In the genomic region with DNA sequence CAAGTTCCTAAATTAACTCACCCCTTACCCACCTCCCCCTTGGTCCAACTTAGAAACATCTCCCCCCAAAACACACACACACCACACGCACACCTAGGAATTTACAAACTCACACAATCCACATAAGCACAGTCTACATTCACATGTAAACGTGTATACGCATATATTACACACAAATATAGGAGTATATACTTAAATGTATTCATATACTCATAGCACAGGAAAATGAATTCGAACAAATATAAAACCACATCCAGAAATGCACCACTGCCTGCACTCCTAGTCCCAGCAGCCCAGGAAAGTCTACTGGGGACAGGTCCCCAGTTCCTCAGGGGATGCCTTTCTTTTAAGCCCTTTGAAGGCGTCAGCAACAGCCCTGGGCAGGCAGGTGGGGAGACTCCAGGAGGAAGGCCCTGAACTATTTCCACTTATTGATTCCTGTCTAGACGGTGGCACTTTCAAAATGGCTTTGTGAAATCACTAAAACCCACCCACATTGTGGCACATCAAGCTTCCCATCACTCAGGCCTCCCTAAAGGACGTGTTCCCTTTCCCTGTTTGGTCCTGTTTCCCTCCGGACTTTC, we compare ENCODE assay signal across 15 cellular contexts. TPM values are rescaled to one million over a fixed set of nuclear protein-coding genes. Genes with fewer than 3 reads are reported as not detected.
A peak's percentile ranks its signal among the peaks of the same experiment; 100 is the strongest.
DNase-seq lines count a peak whose midpoint lies in the region; ATAC-seq and TF ChIP-seq lines count a peak whose summit lies in the region.
"Had no signal": no experiment of that assay in that cellular context is flagged by ENCODE, and none has a peak within 500 bp of the region (broad histone marks: within the 10 kb centered on the region; RNA-seq: fewer than 3 reads in every experiment).

No MANE protein-coding gene starts in this region.

- DNase-seq in Right ventricle myocardium inferior (ENCODE audit: missing footprints): peak; percentile 11
- DNase-seq in left ventricle myocardium inferior: no peak
- no peak for DNase-seq in nephron progenitor cell
- peak; percentile 16 for DNase-seq in spleen
- no peak for DNase-seq in activated T-cell treated with anti-CD3 and anti-CD28 coated beads, Interleukin-2, amount 50 U/mL, for 72 hours
- DNase-seq in lower leg skin (ENCODE audit: low spot score in 2 of 2): no peak
- DNase-seq: Caco-2; CD8-positive, alpha-beta T cell; DND-41; GDM1 had no signal

- H3K27ac Mint-ChIP-seq in nephron progenitor cell: no peak overlapping the region
- H3K27ac Mint-ChIP-seq in activated T-cell treated with anti-CD3 and anti-CD28 coated beads, Interleukin-2, amount 50 U/mL, for 72 hours: no peak overlapping the region
- H3K27ac Mint-ChIP-seq: CD14-positive monocyte; CD8-positive, alpha-beta T cell; H9 had no signal

- peaks cover 23% of the 10 kb centered on the region for H3K4me1 ChIP-seq in left ventricle myocardium inferior
- peaks cover 8 to 37% (median 26%) of the 10 kb centered on the region in 6 donors for H3K4me1 ChIP-seq in spleen

- intact Hi-C loops in Right ventricle myocardium inferior (cut with DNase I): no loop called here
- intact Hi-C loops in left ventricle myocardium inferior (cut with micrococcal nuclease): no loop called here
- intact Hi-C loops in spleen (cut with DNase I; ENCODE audit: low total_unique reads): no loop called here
- intact Hi-C loops in lower leg skin (cut with DNase I; ENCODE audit: low total_unique reads): no loop called here

- no peak for ATAC-seq in Right ventricle myocardium inferior
- ATAC-seq in GM18517 (IDR thresholded peaks at IDR 0.05; ENCODE audit: unreplicated experiment): no peak
- ATAC-seq in activated T-cell treated with anti-CD3 and anti-CD28 coated beads, Interleukin-2, amount 50 U/mL, for 72 hours (replicated peaks in 1 of 2): no peak
- ATAC-seq: CD8-positive, alpha-beta T cell had no signal

- 62 to 71% (median 68%) methylated on average over 8 of the region's 8 CpGs for WGBS in spleen, 5 donors
- WGBS in lower leg skin, 2 donors: 78 to 87% methylated on average over 8 of the region's 8 CpGs

- no peak for TF ChIP-seq CTCF in left ventricle myocardium inferior (IDR thresholded peaks at IDR 0.05; ENCODE audit: borderline replicate concordance)
- TF ChIP-seq CTCF in nephron progenitor cell (IDR thresholded peaks at IDR 0.05): no peak
- no peak for TF ChIP-seq CTCF in spleen (IDR thresholded peaks at IDR 0.05 in 8 of 11, conservative IDR thresholded peaks at IDR 0.05 in 3 of 11)
- no peak for TF ChIP-seq CTCF in lower leg skin (IDR thresholded peaks at IDR 0.05)

- no peaks in the 10 kb centered on the region for H3K36me3 Mint-ChIP-seq in nephron progenitor cell (ENCODE audit: low read depth)
- H3K36me3 Mint-ChIP-seq in activated T-cell treated with anti-CD3 and anti-CD28 coated beads, Interleukin-2, amount 50 U/mL, for 72 hours (ENCODE audit: insufficient read depth in 2 of 2): peaks cover 2 to 5% of the 10 kb centered on the region in 2 donors
- H3K36me3 Mint-ChIP-seq: CD8-positive, alpha-beta T cell had no signal

- H3K9me3 ChIP-seq in left ventricle myocardium inferior (replicated peaks) (no peaks in the 10 kb centered on the region), spleen (no peaks in the 10 kb centered on the region)
- H3K9me3 ChIP-seq: Caco-2 had no signal

- no peaks in the 10 kb centered on the region for H3K36me3 ChIP-seq in left ventricle myocardium inferior
- no peaks in the 10 kb centered on the region for H3K36me3 ChIP-seq in spleen

- H3K9me3 Mint-ChIP-seq in nephron progenitor cell: peaks cover 4% of the 10 kb centered on the region
- H3K9me3 Mint-ChIP-seq in activated T-cell treated with anti-CD3 and anti-CD28 coated beads, Interleukin-2, amount 50 U/mL, for 72 hours: no peaks in the 10 kb centered on the region
- H3K9me3 Mint-ChIP-seq: CD8-positive, alpha-beta T cell; H9 had no signal

- H3K27me3 Mint-ChIP-seq in nephron progenitor cell (ENCODE audit: low read depth, poor library complexity): peaks cover 100% of the 10 kb centered on the region
- H3K27me3 Mint-ChIP-seq in activated T-cell treated with anti-CD3 and anti-CD28 coated beads, Interleukin-2, amount 50 U/mL, for 72 hours (ENCODE audit: low read depth): peaks cover 85% of the 10 kb centered on the region

- H3K4me3 Mint-ChIP-seq in nephron progenitor cell: peak overlapping the region; percentile 59
- no peak overlapping the region for H3K4me3 Mint-ChIP-seq in activated T-cell treated with anti-CD3 and anti-CD28 coated beads, Interleukin-2, amount 50 U/mL, for 72 hours
- H3K4me3 Mint-ChIP-seq: CD8-positive, alpha-beta T cell had no signal

- H3K27me3 ChIP-seq in left ventricle myocardium inferior (ENCODE audit: low read depth) (peaks cover 99% of the 10 kb centered on the region), spleen (replicated peaks in 1 of 7) (peaks cover 8 to 100% (median 63%) of the 10 kb centered on the region in 7 donors)

- no peak overlapping the region for H3K27ac ChIP-seq in left ventricle myocardium inferior (replicated peaks)
- no peak overlapping the region for H3K27ac ChIP-seq in spleen
- H3K27ac ChIP-seq: 22Rv1 had no signal

- no peak overlapping the region for H3K4me3 ChIP-seq in left ventricle myocardium inferior
- no peak overlapping the region for H3K4me3 ChIP-seq in spleen
- no peak overlapping the region for H3K4me3 ChIP-seq in lower leg skin (ENCODE audit: low read depth, poor library complexity, severe bottlenecking)

- no peak for TF ChIP-seq POLR2A in spleen (IDR thresholded peaks at IDR 0.05)
- no peak for TF ChIP-seq POLR2A in lower leg skin (IDR thresholded peaks at IDR 0.05)

- peaks cover 31% of the 10 kb centered on the region for H3K4me1 Mint-ChIP-seq in nephron progenitor cell
- H3K4me1 Mint-ChIP-seq in activated T-cell treated with anti-CD3 and anti-CD28 coated beads, Interleukin-2, amount 50 U/mL, for 72 hours (ENCODE audit: low read depth): peaks cover 25% of the 10 kb centered on the region

RNA-seq across cellular contexts. Expression of gene DMBX1, which starts 3.1 kb away (rescaled TPM):
- total RNA-seq in Right ventricle myocardium inferior (not detected), left ventricle myocardium inferior (not detected), spleen (not detected), lower leg skin (under 1 TPM in 3 of 4 donors, not detected in 1; 0.12 to 0.51 (median 0.42) TPM)
- polyA plus RNA-seq in spleen: not detected
- total RNA-seq in activated T-cell treated with anti-CD3 and anti-CD28 coated beads, Interleukin-2, amount 50 U/mL, for 72 hours: under 1 TPM in 1 of 2 donors, not detected in 1; 0.37 TPM
- total RNA-seq: CD8-positive, alpha-beta T cell had no signal
- polyA plus RNA-seq: BJ, CD14-positive monocyte had no signal

Comparison
In these comparisons a context has a peak if more than half of its experiments do, and no peak if none do; other contexts are left out.
1. DNase-seq: peak in Right ventricle myocardium inferior (single experiment) and spleen (single experiment); none in left ventricle myocardium inferior (single experiment), nephron progenitor cell (single experiment), activated T-cell treated with anti-CD3 and anti-CD28 coated beads, Interleukin-2, amount 50 U/mL, for 72 hours (0 of 2) and lower leg skin (0 of 2).